10 cellular contexts compared by ENCODE assay signal in genomic region chr10:21888959-21889358, GRCh38.
DNase-seq lines count a peak whose midpoint lies in the region; ATAC-seq and TF ChIP-seq lines count a peak whose summit lies in the region.
"Had no signal": no experiment of that assay in that cellular context is flagged by ENCODE, and none has a peak within 500 bp of the region (broad histone marks: within the 10 kb centered on the region; RNA-seq: fewer than 3 reads in every experiment).

No MANE protein-coding gene starts in this region.

- no TSS peak for BruUV-seq in PC-9 (replicated peaks; lab: Mats Ljungman, UMichigan)

- H3K4me2 ChIP-seq in PC-9: no peak overlapping the region
- H3K4me2 ChIP-seq: SK-N-SH had no signal

- H3K9me3 ChIP-seq in body of pancreas (no peaks in the 10 kb centered on the region), PC-9 (ENCODE audit: insufficient read depth, low read depth) (no peaks in the 10 kb centered on the region)
- H3K9me3 ChIP-seq: SK-N-SH had no signal

- H2AFZ ChIP-seq in PC-9: no peak overlapping the region

- ATAC-seq in HG02571 (IDR thresholded peaks at IDR 0.05; ENCODE audit: unreplicated experiment) (peak; percentile 97), body of pancreas (no peak)
- ATAC-seq in stimulated activated memory B cell treated with anti-CD40 and anti-IgM and Interleukin-4, amounts not matched to agents 10 μg/mL and 1 μg/mL and 100 μg/mL, for 72 hours: peak; percentile 80

- TF ChIP-seq POLR2A in body of pancreas (IDR thresholded peaks at IDR 0.05): no peak

- no peaks in the 10 kb centered on the region for H3K27me3 ChIP-seq in body of pancreas
- no peaks in the 10 kb centered on the region for H3K27me3 ChIP-seq in PC-9 (ENCODE audit: insufficient read depth, low read depth)

- H3K4me1 ChIP-seq in body of pancreas (no peaks in the 10 kb centered on the region), PC-9 (replicated peaks; ENCODE audit: insufficient read depth) (no peaks in the 10 kb centered on the region)

- in situ Hi-C loops in KBM-7 (cut with MboI; ENCODE audit: low pct_unique_long_range_greater_than_20kb, low sequenced_read_pairs): no loop called here

- no peak overlapping the region for H3K27ac ChIP-seq in body of pancreas
- no peak overlapping the region for H3K27ac ChIP-seq in PC-9

- H3K4me3 ChIP-seq in body of pancreas (no peak overlapping the region), PC-9 (no peak overlapping the region)

- no peaks in the 10 kb centered on the region for H3F3A ChIP-seq in PC-9 (ENCODE audit: insufficient read depth, low read depth)

- TF ChIP-seq CTCF in body of pancreas (IDR thresholded peaks at IDR 0.05) (no peak), PC-9 (conservative IDR thresholded peaks at IDR 0.05) (no peak)

- CTCF ChIA-PET in activated naive CD4-positive, alpha-beta T cell treated with anti-CD3 and anti-CD28 coated beads for 36 hours (lab: Charles Lee): interaction anchor here (0.6 kb wide), 1 partner anchor 55 kb away, joined by 4 read pairs; no protein-coding TSS in a partner anchor
- CTCF ChIA-PET in PC-9 (lab: Charles Lee): no interaction called here

- H4K20me1 ChIP-seq in PC-9 (ENCODE audit: insufficient read depth): no peaks in the 10 kb centered on the region

- H3K4me3 Mint-ChIP-seq in activated naive CD4-positive, alpha-beta T cell treated with anti-CD3 and anti-CD28 coated beads for 36 hours: no peak overlapping the region
- no peak overlapping the region for H3K4me3 Mint-ChIP-seq in stimulated activated memory B cell treated with anti-CD40 and anti-IgM and Interleukin-4, amounts not matched to agents 10 μg/mL and 1 μg/mL and 100 μg/mL, for 72 hours
- H3K4me3 Mint-ChIP-seq: brain had no signal

- H3K9me3 Mint-ChIP-seq in activated naive CD4-positive, alpha-beta T cell treated with anti-CD3 and anti-CD28 coated beads for 36 hours: peaks cover 26% of the 10 kb centered on the region
- H3K9me3 Mint-ChIP-seq in stimulated activated memory B cell treated with anti-CD40 and anti-IgM and Interleukin-4, amounts not matched to agents 10 μg/mL and 1 μg/mL and 100 μg/mL, for 72 hours: peaks cover 21% of the 10 kb centered on the region

- peaks cover 26% of the 10 kb centered on the region for H3K36me3 Mint-ChIP-seq in activated naive CD4-positive, alpha-beta T cell treated with anti-CD3 and anti-CD28 coated beads for 36 hours (ENCODE audit: low read depth)
- H3K36me3 Mint-ChIP-seq in stimulated activated memory B cell treated with anti-CD40 and anti-IgM and Interleukin-4, amounts not matched to agents 10 μg/mL and 1 μg/mL and 100 μg/mL, for 72 hours: peaks cover 76% of the 10 kb centered on the region

- H3K4me1 Mint-ChIP-seq in activated naive CD4-positive, alpha-beta T cell treated with anti-CD3 and anti-CD28 coated beads for 36 hours (ENCODE audit: low read depth): peaks cover 25% of the 10 kb centered on the region
- H3K4me1 Mint-ChIP-seq in stimulated activated memory B cell treated with anti-CD40 and anti-IgM and Interleukin-4, amounts not matched to agents 10 μg/mL and 1 μg/mL and 100 μg/mL, for 72 hours: peaks cover 25% of the 10 kb centered on the region
- H3K4me1 Mint-ChIP-seq: brain had no signal

- 66 to 86% methylated on average over 5 of the region's 5 CpGs for WGBS in body of pancreas, 2 donors

- H3K27me3 Mint-ChIP-seq in activated naive CD4-positive, alpha-beta T cell treated with anti-CD3 and anti-CD28 coated beads for 36 hours (ENCODE audit: low read depth): no peaks in the 10 kb centered on the region
- no peaks in the 10 kb centered on the region for H3K27me3 Mint-ChIP-seq in stimulated activated memory B cell treated with anti-CD40 and anti-IgM and Interleukin-4, amounts not matched to agents 10 μg/mL and 1 μg/mL and 100 μg/mL, for 72 hours
- H3K27me3 Mint-ChIP-seq: brain had no signal

- H3K36me3 ChIP-seq in body of pancreas (replicated peaks in 1 of 2; ENCODE audit: insufficient read depth in 1 of 2, low read depth in 2 of 2) (no peaks in the 10 kb centered on the region), PC-9 (ENCODE audit: low read depth) (no peaks in the 10 kb centered on the region)

- DNase-seq in activated naive CD4-positive, alpha-beta T cell treated with anti-CD3 and anti-CD28 coated beads for 36 hours: peak; percentile 54
- no peak for DNase-seq in activated naive CD4-positive, alpha-beta T cell treated with anti-CD3 and anti-CD28 coated beads, Interleukin-2, amount 50 U/mL, for 16 hours
- DNase-seq in KBM-7: peak; percentile 57
- no peak for DNase-seq in retina
- DNase-seq in body of pancreas: no peak
- no peak for DNase-seq in PC-9
- DNase-seq: SK-N-SH had no signal

- H3K9me2 ChIP-seq in PC-9 (ENCODE audit: insufficient read depth): no peaks in the 10 kb centered on the region
- H3K9me2 ChIP-seq: SK-N-SH had no signal

- intact Hi-C loops in activated naive CD4-positive, alpha-beta T cell treated with anti-CD3 and anti-CD28 coated beads for 36 hours (cut with micrococcal nuclease): no loop called here
- intact Hi-C loops in body of pancreas (cut with DNase I): no loop called here
- intact Hi-C loops in PC-9 (cut with micrococcal nuclease; ENCODE audit: unreplicated experiment): no loop called here

- H3K27ac Mint-ChIP-seq in activated naive CD4-positive, alpha-beta T cell treated with anti-CD3 and anti-CD28 coated beads for 36 hours: no peak overlapping the region
- peak overlapping the region; percentile 52 for H3K27ac Mint-ChIP-seq in stimulated activated memory B cell treated with anti-CD40 and anti-IgM and Interleukin-4, amounts not matched to agents 10 μg/mL and 1 μg/mL and 100 μg/mL, for 72 hours
- H3K27ac Mint-ChIP-seq: brain had no signal

- POLR2A ChIA-PET in PC-9 (lab: Charles Lee; ENCODE audit: unreplicated experiment): no interaction called here

- H3K79me2 ChIP-seq in PC-9 (ENCODE audit: low read depth): no peaks in the 10 kb centered on the region

Comparison
In these comparisons a context has a peak if more than half of its experiments do, and no peak if none do; other contexts are left out.
1. DNase-seq: peak in activated naive CD4-positive, alpha-beta T cell treated with anti-CD3 and anti-CD28 coated beads for 36 hours (single experiment) and KBM-7 (single experiment); none in activated naive CD4-positive, alpha-beta T cell treated with anti-CD3 and anti-CD28 coated beads, Interleukin-2, amount 50 U/mL, for 16 hours (single experiment), retina (single experiment), body of pancreas (0 of 4) and PC-9 (0 of 2).